Comparison of ENCODE assay signal across 7 cellular contexts in genomic region chr1:27360159-27361043, GRCh38. TPM values are rescaled to one million over a fixed set of nuclear protein-coding genes. Genes with fewer than 3 reads are reported as not detected.
DNase-seq lines count a peak whose midpoint lies in the region; ATAC-seq and FAIRE-seq lines count a peak whose summit lies in the region.
"Had no signal": no experiment of that assay in that cellular context is flagged by ENCODE, and none has a peak within 500 bp of the region (broad histone marks: within the 10 kb centered on the region; RNA-seq: fewer than 3 reads in every experiment).

No MANE protein-coding gene starts in this region.

- H3K36me3 Mint-ChIP-seq in activated naive CD4-positive, alpha-beta T cell treated with anti-CD3 and anti-CD28 coated beads, Interleukin-2, amount 10 ng/mL, durations not matched to agents 7 days and 5 days, result no peaks in the 10 kb centered on the region
- no peaks in the 10 kb centered on the region for H3K36me3 Mint-ChIP-seq in naive thymus-derived CD8-positive, alpha-beta T cell
- H3K36me3 Mint-ChIP-seq: activated naive CD4-positive, alpha-beta T cell treated with anti-CD3 and anti-CD28 coated beads, Interleukin-2, amount 50 U/mL, for 72 hours had no signal

- H3K27me3 Mint-ChIP-seq in activated naive CD4-positive, alpha-beta T cell treated with anti-CD3 and anti-CD28 coated beads, Interleukin-2, amount 10 ng/mL, durations not matched to agents 7 days and 5 days, result peaks cover 39% of the 10 kb centered on the region
- H3K27me3 Mint-ChIP-seq in naive thymus-derived CD8-positive, alpha-beta T cell, result no peaks in the 10 kb centered on the region

- POLR2A ChIA-PET in naive thymus-derived CD8-positive, alpha-beta T cell (lab: Charles Lee), result interaction anchor here (1.9 to 9.7 kb wide), 2 partner anchors 11 to 18 kb away, joined by 6 to 142 read pairs; partner anchors contain the start of gene SYTL1

- peak; percentile 8 to 51 for ATAC-seq in naive thymus-derived CD8-positive, alpha-beta T cell

- H3K27ac Mint-ChIP-seq in activated naive CD4-positive, alpha-beta T cell treated with anti-CD3 and anti-CD28 coated beads, Interleukin-2, amount 10 ng/mL, durations not matched to agents 7 days and 5 days, result no peak overlapping the region
- peak overlapping the region in 9 of 10 donors; percentile 46 to 92 (median 71) for H3K27ac Mint-ChIP-seq in naive thymus-derived CD8-positive, alpha-beta T cell

- peak; percentile 82 for FAIRE-seq in GM18507 (lab: Jason Lieb, UNC)

- no peak for DNase-seq in GM18507 (ENCODE audit: extremely low spot score, insufficient read length, low read depth)
- peak; percentile 71 for DNase-seq in activated naive CD4-positive, alpha-beta T cell treated with anti-CD3 and anti-CD28 coated beads, Interleukin-2, amount 10 ng/mL, durations not matched to agents 7 days and 5 days
- peak in 5 of 10 donors; percentile 28 to 61 (median 30) for DNase-seq in naive thymus-derived CD8-positive, alpha-beta T cell
- no peak for DNase-seq in SIG-M5 treated with dmso at 0.1 percent for 504 hours (lab: John Stamatoyannopoulos, UW; ENCODE audit: unreplicated experiment)
- no peak for DNase-seq in SHP77 (lab: John Stamatoyannopoulos, UW)
- no peak for DNase-seq in KG1 (lab: John Stamatoyannopoulos, UW)

- H3K4me1 Mint-ChIP-seq in activated naive CD4-positive, alpha-beta T cell treated with anti-CD3 and anti-CD28 coated beads, Interleukin-2, amount 10 ng/mL, durations not matched to agents 7 days and 5 days, result peaks cover 54% of the 10 kb centered on the region
- peaks cover 22 to 68% (median 61%) of the 10 kb centered on the region in 4 donors for H3K4me1 Mint-ChIP-seq in naive thymus-derived CD8-positive, alpha-beta T cell

- CTCF ChIA-PET in activated naive CD4-positive, alpha-beta T cell treated with anti-CD3 and anti-CD28 coated beads, Interleukin-2, amount 10 ng/mL, durations not matched to agents 7 days and 5 days (lab: Charles Lee), result interaction anchor here (1.3 to 8.0 kb wide), 2 partner anchors 9 to 28 kb away, joined by 5 to 96 read pairs; partner anchors contain the start of gene MAP3K6

- peak overlapping the region; percentile 13 for H3K4me3 Mint-ChIP-seq in activated naive CD4-positive, alpha-beta T cell treated with anti-CD3 and anti-CD28 coated beads, Interleukin-2, amount 10 ng/mL, durations not matched to agents 7 days and 5 days
- H3K4me3 Mint-ChIP-seq in naive thymus-derived CD8-positive, alpha-beta T cell, result peak overlapping the region; percentile 64 to 88 (median 79)

- H3K9me3 Mint-ChIP-seq in activated naive CD4-positive, alpha-beta T cell treated with anti-CD3 and anti-CD28 coated beads, Interleukin-2, amount 10 ng/mL, durations not matched to agents 7 days and 5 days, result no peaks in the 10 kb centered on the region
- no peaks in the 10 kb centered on the region for H3K9me3 Mint-ChIP-seq in naive thymus-derived CD8-positive, alpha-beta T cell
- H3K9me3 Mint-ChIP-seq: activated naive CD4-positive, alpha-beta T cell treated with anti-CD3 and anti-CD28 coated beads, Interleukin-2, amount 50 U/mL, for 72 hours had no signal

RNA-seq across cellular contexts. Expression of gene MAP3K6, which starts 6.4 kb away (rescaled TPM):
- 10 to 100 TPM; 10.1 to 11.6 TPM for total RNA-seq in naive thymus-derived CD8-positive, alpha-beta T cell
- polyA plus RNA-seq in naive thymus-derived CD8-positive, alpha-beta T cell, result 1 to 10 TPM; 1.7 to 6.0 (median 3.0) TPM

RNA-seq across cellular contexts. Expression of gene FCN3, which starts 14.2 kb away (rescaled TPM):
- not detected for total RNA-seq in naive thymus-derived CD8-positive, alpha-beta T cell
- not detected for polyA plus RNA-seq in naive thymus-derived CD8-positive, alpha-beta T cell
- total RNA-seq: activated naive CD4-positive, alpha-beta T cell treated with anti-CD3 and anti-CD28 coated beads, Interleukin-2, amount 50 U/mL, for 72 hours had no signal

RNA-seq across cellular contexts. Expression of gene SYTL1, which starts 18.6 kb away (rescaled TPM):
- total RNA-seq in naive thymus-derived CD8-positive, alpha-beta T cell, result 100 to 1,000 TPM; 125 to 135 TPM
- 10 to 100 TPM; 74.4 to 92.3 (median 91.9) TPM for polyA plus RNA-seq in naive thymus-derived CD8-positive, alpha-beta T cell

RNA-seq across cellular contexts. Expression of gene CD164L2, which starts 22.7 kb away (rescaled TPM):
- not detected for total RNA-seq in naive thymus-derived CD8-positive, alpha-beta T cell
- under 1 TPM in 1 of 3 donors, not detected in 2; 0.17 TPM for polyA plus RNA-seq in naive thymus-derived CD8-positive, alpha-beta T cell
- total RNA-seq: activated naive CD4-positive, alpha-beta T cell treated with anti-CD3 and anti-CD28 coated beads, Interleukin-2, amount 50 U/mL, for 72 hours had no signal

RNA-seq across cellular contexts. Expression of gene GPR3, which starts 32.0 kb away (rescaled TPM):
- not detected for total RNA-seq in naive thymus-derived CD8-positive, alpha-beta T cell
- under 1 TPM in 2 of 3 donors, not detected in 1; 0.10 to 0.28 TPM for polyA plus RNA-seq in naive thymus-derived CD8-positive, alpha-beta T cell
